ENCODE assay signal across 2 cellular contexts in genomic region chr17:19174422-19174821, GRCh38. TPM values are rescaled to one million over a fixed set of nuclear protein-coding genes. Genes with fewer than 3 reads are reported as not detected.
"Had no signal": no experiment of that assay in that cellular context is flagged by ENCODE, and none has a peak within 500 bp of the region (broad histone marks: within the 10 kb centered on the region; RNA-seq: fewer than 3 reads in every experiment).

No MANE protein-coding gene starts in this region.

RNA-seq across cellular contexts. Expression of gene GRAPL, which starts 47.0 kb away (rescaled TPM):
- total RNA-seq: ascending aorta, MCF 10A had no signal
